24 cellular contexts compared by ENCODE assay signal in the genomic region with DNA sequence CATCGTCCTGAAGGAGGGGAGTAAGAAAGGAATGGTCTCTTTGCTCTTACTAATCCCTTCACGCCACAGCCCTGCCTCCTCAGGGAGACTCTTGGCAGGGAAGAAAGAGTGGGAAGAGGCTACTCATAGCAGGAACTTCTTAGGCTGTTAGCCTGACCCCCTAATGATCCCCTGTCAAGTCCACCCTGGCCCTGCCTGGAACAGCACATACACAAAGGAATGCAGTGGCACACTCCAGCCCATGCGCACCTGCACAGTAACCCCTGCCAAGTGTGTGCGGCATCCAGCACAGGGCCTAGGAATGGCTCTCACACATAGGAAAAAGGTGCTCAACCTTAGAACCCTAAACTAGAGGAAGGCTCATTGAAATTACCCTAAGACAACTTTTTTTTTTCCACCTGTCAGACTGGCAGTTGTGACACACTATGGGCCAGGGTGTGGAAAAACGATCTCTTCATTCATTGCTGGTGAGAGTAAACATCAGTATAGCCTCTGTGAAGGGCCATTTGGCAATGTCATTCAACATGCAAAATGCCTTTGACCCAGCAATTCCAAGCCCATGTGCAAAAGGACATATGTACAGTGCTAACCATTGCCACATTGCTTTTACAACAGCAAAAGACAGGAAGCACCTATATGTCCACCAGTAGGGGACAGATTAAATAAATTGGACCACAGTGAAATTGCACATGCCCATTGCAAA. TPM values are rescaled to one million over a fixed set of nuclear protein-coding genes. Genes with fewer than 3 reads are reported as not detected.
DNase-seq lines count a peak whose midpoint lies in the region; ATAC-seq, FAIRE-seq and TF ChIP-seq lines count a peak whose summit lies in the region.
"Had no signal": no experiment of that assay in that cellular context is flagged by ENCODE, and none has a peak within 500 bp of the region (broad histone marks: within the 10 kb centered on the region; RNA-seq: fewer than 3 reads in every experiment).

No MANE protein-coding gene starts in this region.

- no peaks in the 10 kb centered on the region for H3K4me1 ChIP-seq in astrocyte (ENCODE audit: insufficient read depth, low read length)
- H3K4me1 ChIP-seq: body of pancreas had no signal

- TF ChIP-seq POLR2A in H54 (IDR thresholded peaks at IDR 0.05; ENCODE audit: low read depth, low read length) = no peak

- H3K36me3 ChIP-seq in MG63 (no peaks in the 10 kb centered on the region), astrocyte (ENCODE audit: insufficient read depth, low read length) (no peaks in the 10 kb centered on the region)
- H3K36me3 ChIP-seq: HAP-1 had no signal

- peaks cover 15% of the 10 kb centered on the region for H3K4me1 Mint-ChIP-seq in astrocyte (ENCODE audit: low read depth, unreplicated experiment)

- TF ChIP-seq CTCF in astrocyte (IDR thresholded peaks at IDR 0.05; ENCODE audit: insufficient read depth, low read depth, low read length) = no peak

- no peaks in the 10 kb centered on the region for H3K9me3 Mint-ChIP-seq in astrocyte (ENCODE audit: unreplicated experiment)
- H3K9me3 Mint-ChIP-seq: nephron progenitor cell; stimulated activated naive CD8-positive, alpha-beta T cell treated with anti-CD3 and anti-CD28 coated beads, Interleukin-15, Interleukin-2, amounts not matched to agents 100 ng/mL and 50 ng/mL, for 24 hours; type B pancreatic cell had no signal

- H3K27me3 ChIP-seq in MG63 (no peaks in the 10 kb centered on the region), astrocyte (ENCODE audit: insufficient read depth, low read length) (peaks cover 4% of the 10 kb centered on the region)
- H3K27me3 ChIP-seq: body of pancreas had no signal

- H3K27ac Mint-ChIP-seq in astrocyte (ENCODE audit: unreplicated experiment) = no peak overlapping the region
- H3K27ac Mint-ChIP-seq: nephron progenitor cell; progenitor cell of endocrine pancreas; stimulated activated naive CD8-positive, alpha-beta T cell treated with anti-CD3 and anti-CD28 coated beads, Interleukin-15, Interleukin-2, amounts not matched to agents 100 ng/mL and 50 ng/mL, for 24 hours; type B pancreatic cell had no signal

- FAIRE-seq in astrocyte (lab: Jason Lieb, UNC) (no peak), H54 (lab: Jason Lieb, UNC) (no peak)
- FAIRE-seq: HTR-8/SVneo, small intestine had no signal

- no peaks in the 10 kb centered on the region for H3K79me2 ChIP-seq in astrocyte (ENCODE audit: insufficient read depth, low read length)

- H3K4me3 ChIP-seq in MG63 (no peak overlapping the region), astrocyte (ENCODE audit: insufficient read depth, low read depth, low read length) (no peak overlapping the region)
- H3K4me3 ChIP-seq: body of pancreas, HAP-1 had no signal

- H3K9me3 ChIP-seq in MG63 (no peaks in the 10 kb centered on the region), astrocyte (ENCODE audit: insufficient read depth, low read depth, low read length) (no peaks in the 10 kb centered on the region)
- H3K9me3 ChIP-seq: body of pancreas, HAP-1 had no signal

- no peaks in the 10 kb centered on the region for H3K36me3 Mint-ChIP-seq in astrocyte (ENCODE audit: low read depth, unreplicated experiment)
- H3K36me3 Mint-ChIP-seq: type B pancreatic cell had no signal

- H3K9ac ChIP-seq in astrocyte (ENCODE audit: low read length) = no peak overlapping the region

- ATAC-seq in GM21529 (IDR thresholded peaks at IDR 0.05; ENCODE audit: unreplicated experiment) = no peak
- ATAC-seq: body of pancreas had no signal

- peak; percentile 14 for DNase-seq in MG63
- DNase-seq in astrocyte (ENCODE audit: low read depth) = peak; percentile 53
- DNase-seq in glomerular visceral epithelial cell (ENCODE audit: extremely low spot score) = peak; percentile 28
- DNase-seq in renal cortical epithelial cell (ENCODE audit: low read depth) = peak; percentile 36
- DNase-seq in NCI-H146 treated with DMSO at 0.1 percent for 48 hours (lab: John Stamatoyannopoulos, UW; ENCODE audit: unreplicated experiment) = no peak
- DNase-seq in H54 (ENCODE audit: insufficient read length, low spot score) = no peak
- DNase-seq in stimulated activated naive CD4-positive, alpha-beta T cell (lab: John Stamatoyannopoulos, UW) = no peak
- DNase-seq: body of pancreas; DND-41; kidney glomerular epithelial cell; NCI-H1092 treated with DMSO at 0.1 percent for 48 hours; NCI-H2107; NCI-H524; nephron progenitor cell; Right ventricle myocardium superior; small intestine; stimulated activated CD4-positive, alpha-beta T cell treated with anti-CD3 and anti-CD28 coated beads, Interleukin-2, amount 100 ng/mL, for 48 hours had no signal

- H4K20me1 ChIP-seq in astrocyte (ENCODE audit: insufficient read depth, low read length) = no peaks in the 10 kb centered on the region

- peaks cover 55% of the 10 kb centered on the region for H3K27me3 Mint-ChIP-seq in astrocyte (ENCODE audit: low read depth, unreplicated experiment)

- H3K27ac ChIP-seq in astrocyte (ENCODE audit: low read depth, low read length) = no peak overlapping the region
- H3K27ac ChIP-seq: body of pancreas had no signal

- no peak overlapping the region for H3K4me2 ChIP-seq in astrocyte (ENCODE audit: low read length)

- H2AFZ ChIP-seq in astrocyte (ENCODE audit: low read depth, low read length) = no peak overlapping the region

- no peak overlapping the region for H3K4me3 Mint-ChIP-seq in astrocyte (ENCODE audit: unreplicated experiment)
- H3K4me3 Mint-ChIP-seq: stimulated activated naive CD8-positive, alpha-beta T cell treated with anti-CD3 and anti-CD28 coated beads, Interleukin-15, Interleukin-2, amounts not matched to agents 100 ng/mL and 50 ng/mL, for 24 hours; type B pancreatic cell had no signal

RNA-seq across cellular contexts. Expression of a gene that starts 50.1 kb away (rescaled TPM):
- 41.8 and 46.6 TPM in 2 replicates for total RNA-seq in MG63 (2014; rRNA removed; shearing (Covaris generic); ENCODE audit: low replicate concordance)
- total RNA-seq in astrocyte (1.1 and 2.6 TPM in 2 replicates), renal cortical epithelial cell (0.40 and 17.2 TPM in 2 replicates)
- total RNA-seq: body of pancreas had no signal

RNA-seq across cellular contexts. Expression of a gene that starts 59.5 kb away (rescaled TPM):
- total RNA-seq in MG63 (2014; rRNA removed; shearing (Covaris generic); ENCODE audit: low replicate concordance) = not detected in 2 replicates
- total RNA-seq in astrocyte (not detected in 2 replicates), renal cortical epithelial cell (not detected in 2 replicates)
- total RNA-seq: body of pancreas, fibroblast of villous mesenchyme, progenitor cell of endocrine pancreas, Right ventricle myocardium superior had no signal

Comparison
In these comparisons a context has a peak if more than half of its experiments do, and no peak if none do; other contexts are left out.
1. DNase-seq: peak in MG63 (single experiment), astrocyte (single experiment), glomerular visceral epithelial cell (single experiment) and renal cortical epithelial cell (single experiment); none in NCI-H146 treated with DMSO at 0.1 percent for 48 hours (single experiment), H54 (single experiment) and stimulated activated naive CD4-positive, alpha-beta T cell (0 of 6).